ENCODE assay signal across 18 cellular contexts in genomic region chr1:2496087-2496622, GRCh38.
DNase-seq lines count a peak whose midpoint lies in the region; ATAC-seq lines count a peak whose summit lies in the region.
"Had no signal": no experiment of that assay in that cellular context is flagged by ENCODE, and none has a peak within 500 bp of the region (broad histone marks: within the 10 kb centered on the region; RNA-seq: fewer than 3 reads in every experiment).

No MANE protein-coding gene starts in this region.

- peak; percentile 10 for DNase-seq in activated effector memory CD4-positive, alpha-beta T cell treated with Interleukin-2 at 50 U/mL for 16 hours
- DNase-seq in activated effector memory CD4-positive, alpha-beta T cell treated with anti-CD3 and anti-CD28 coated beads, Interleukin-2, amount 50 U/mL, for 16 hours = no peak
- DNase-seq in activated gamma-delta T cell treated with Interleukin-2 at 50 U/mL for 16 hours = peak; percentile 61
- no peak for DNase-seq in NCI-H2029 (lab: John Stamatoyannopoulos, UW)
- DNase-seq in DMS114 treated with DMSO at 0.1 percent for 48 hours (lab: John Stamatoyannopoulos, UW; ENCODE audit: unreplicated experiment) = no peak
- DNase-seq: amniotic stem cell, GDM1, HCEC 1CT, IMR-90, kidney, NCI-H1694 treated with DMSO at 0.1 percent for 48 hours, nephron progenitor cell, upper lobe of left lung had no signal

- H3K27me3 Mint-ChIP-seq in stimulated activated memory B cell treated with anti-CD40 and anti-IgM and Interleukin-4, amounts not matched to agents 10 μg/mL and 1 μg/mL and 100 μg/mL, for 72 hours = no peaks in the 10 kb centered on the region

- peak overlapping the region; percentile 7 for H3K4me3 Mint-ChIP-seq in stimulated activated memory B cell treated with anti-CD40 and anti-IgM and Interleukin-4, amounts not matched to agents 10 μg/mL and 1 μg/mL and 100 μg/mL, for 72 hours
- H3K4me3 Mint-ChIP-seq: dendritic cell treated with granulocyte-macrophage colony-stimulating factor and Interleukin-4, amounts not matched to agents 40 ng/mL and 50 ng/mL, for 4 days; nephron progenitor cell; T-helper 1 cell treated with Interleukin-12 subunit alpha and Interleukin-12 subunit beta and Interleukin-4 antibody, amounts not matched to agents 30 μg/mL and 1 μg/mL, for 36 hours had no signal

- peak overlapping the region; percentile 73 for H3K27ac Mint-ChIP-seq in stimulated activated memory B cell treated with anti-CD40 and anti-IgM and Interleukin-4, amounts not matched to agents 10 μg/mL and 1 μg/mL and 100 μg/mL, for 72 hours
- H3K27ac Mint-ChIP-seq: dendritic cell treated with granulocyte-macrophage colony-stimulating factor and Interleukin-4, amounts not matched to agents 40 ng/mL and 50 ng/mL, for 4 days; nephron progenitor cell; T-helper 1 cell treated with Interleukin-12 subunit alpha and Interleukin-12 subunit beta and Interleukin-4 antibody, amounts not matched to agents 30 μg/mL and 1 μg/mL, for 36 hours had no signal

- ATAC-seq in HG03175 (IDR thresholded peaks at IDR 0.05; ENCODE audit: unreplicated experiment) (peak; percentile 55), HG02642 (IDR thresholded peaks at IDR 0.05; ENCODE audit: poor library complexity, unreplicated experiment) (no peak)
- ATAC-seq in stimulated activated memory B cell treated with anti-CD40 and anti-IgM and Interleukin-4, amounts not matched to agents 10 μg/mL and 1 μg/mL and 100 μg/mL, for 72 hours = peak; percentile 79

- H3K36me3 Mint-ChIP-seq in stimulated activated memory B cell treated with anti-CD40 and anti-IgM and Interleukin-4, amounts not matched to agents 10 μg/mL and 1 μg/mL and 100 μg/mL, for 72 hours = peaks cover 3% of the 10 kb centered on the region

- H3K4me1 Mint-ChIP-seq in stimulated activated memory B cell treated with anti-CD40 and anti-IgM and Interleukin-4, amounts not matched to agents 10 μg/mL and 1 μg/mL and 100 μg/mL, for 72 hours = peaks cover 83% of the 10 kb centered on the region

- H3K9me3 Mint-ChIP-seq in stimulated activated memory B cell treated with anti-CD40 and anti-IgM and Interleukin-4, amounts not matched to agents 10 μg/mL and 1 μg/mL and 100 μg/mL, for 72 hours = no peaks in the 10 kb centered on the region
- H3K9me3 Mint-ChIP-seq: dendritic cell treated with granulocyte-macrophage colony-stimulating factor and Interleukin-4, amounts not matched to agents 40 ng/mL and 50 ng/mL, for 4 days; nephron progenitor cell; T-helper 1 cell treated with Interleukin-12 subunit alpha and Interleukin-12 subunit beta and Interleukin-4 antibody, amounts not matched to agents 30 μg/mL and 1 μg/mL, for 36 hours had no signal

Comparison
In these comparisons a context has a peak if more than half of its experiments do, and no peak if none do; other contexts are left out.
1. DNase-seq: peak in activated effector memory CD4-positive, alpha-beta T cell treated with Interleukin-2 at 50 U/mL for 16 hours (single experiment) and activated gamma-delta T cell treated with Interleukin-2 at 50 U/mL for 16 hours (single experiment); none in activated effector memory CD4-positive, alpha-beta T cell treated with anti-CD3 and anti-CD28 coated beads, Interleukin-2, amount 50 U/mL, for 16 hours (single experiment), NCI-H2029 (single experiment) and DMS114 treated with DMSO at 0.1 percent for 48 hours (single experiment).